1 cellular context compared by ENCODE assay signal in genomic region chr4:143555676-143556075, GRCh38.
TF ChIP-seq lines count a peak whose summit lies in the region.

No MANE protein-coding gene starts in this region.

TF ChIP-seq in K562, 482 proteins besides CTCF, POLR2A, EP300 and RAD21 (continued from another document):
- TF ChIP-seq ZNF449 (CRISPR knock-in tag; IDR thresholded peaks at IDR 0.05) (no peak), NFE2L1 (tag; IDR thresholded peaks at IDR 0.05; ENCODE audit: borderline replicate concordance, low read depth) (no peak), ZBTB34 (CRISPR knock-in tag; IDR thresholded peaks at IDR 0.05) (no peak), BMI1 (IDR thresholded peaks at IDR 0.05; ENCODE audit: low read length) (no peak), BRCA1 (IDR thresholded peaks at IDR 0.05) (no peak), BRCA1 (CRISPR knock-in tag; IDR thresholded peaks at IDR 0.05) (no peak), SRSF9 (IDR thresholded peaks at IDR 0.05; ENCODE audit: borderline replicate concordance, low read depth, low read length) (no peak), SNRNP70 (optimal IDR thresholded peaks at IDR 0.05; ENCODE audit: low read depth, low read length) (no peak), MCM7 (IDR thresholded peaks at IDR 0.05) (no peak), FUS (optimal IDR thresholded peaks at IDR 0.05; ENCODE audit: low read depth, low read length) (no peak), ZNF232 (CRISPR knock-in tag; IDR thresholded peaks at IDR 0.05) (no peak), ETS2 (tag; IDR thresholded peaks at IDR 0.05; ENCODE audit: borderline replicate concordance, poor library complexity, severe bottlenecking) (no peak)
